ENCODE assay signal across 1 cellular context in genomic region chr3:135739755-135740154, GRCh38.
TF ChIP-seq lines count a peak whose summit lies in the region.

No MANE protein-coding gene starts in this region.

TF ChIP-seq in GM23338, 12 proteins besides CTCF, POLR2A, EP300 and RAD21 (continued from another document):
- TF ChIP-seq, protein P1, sequence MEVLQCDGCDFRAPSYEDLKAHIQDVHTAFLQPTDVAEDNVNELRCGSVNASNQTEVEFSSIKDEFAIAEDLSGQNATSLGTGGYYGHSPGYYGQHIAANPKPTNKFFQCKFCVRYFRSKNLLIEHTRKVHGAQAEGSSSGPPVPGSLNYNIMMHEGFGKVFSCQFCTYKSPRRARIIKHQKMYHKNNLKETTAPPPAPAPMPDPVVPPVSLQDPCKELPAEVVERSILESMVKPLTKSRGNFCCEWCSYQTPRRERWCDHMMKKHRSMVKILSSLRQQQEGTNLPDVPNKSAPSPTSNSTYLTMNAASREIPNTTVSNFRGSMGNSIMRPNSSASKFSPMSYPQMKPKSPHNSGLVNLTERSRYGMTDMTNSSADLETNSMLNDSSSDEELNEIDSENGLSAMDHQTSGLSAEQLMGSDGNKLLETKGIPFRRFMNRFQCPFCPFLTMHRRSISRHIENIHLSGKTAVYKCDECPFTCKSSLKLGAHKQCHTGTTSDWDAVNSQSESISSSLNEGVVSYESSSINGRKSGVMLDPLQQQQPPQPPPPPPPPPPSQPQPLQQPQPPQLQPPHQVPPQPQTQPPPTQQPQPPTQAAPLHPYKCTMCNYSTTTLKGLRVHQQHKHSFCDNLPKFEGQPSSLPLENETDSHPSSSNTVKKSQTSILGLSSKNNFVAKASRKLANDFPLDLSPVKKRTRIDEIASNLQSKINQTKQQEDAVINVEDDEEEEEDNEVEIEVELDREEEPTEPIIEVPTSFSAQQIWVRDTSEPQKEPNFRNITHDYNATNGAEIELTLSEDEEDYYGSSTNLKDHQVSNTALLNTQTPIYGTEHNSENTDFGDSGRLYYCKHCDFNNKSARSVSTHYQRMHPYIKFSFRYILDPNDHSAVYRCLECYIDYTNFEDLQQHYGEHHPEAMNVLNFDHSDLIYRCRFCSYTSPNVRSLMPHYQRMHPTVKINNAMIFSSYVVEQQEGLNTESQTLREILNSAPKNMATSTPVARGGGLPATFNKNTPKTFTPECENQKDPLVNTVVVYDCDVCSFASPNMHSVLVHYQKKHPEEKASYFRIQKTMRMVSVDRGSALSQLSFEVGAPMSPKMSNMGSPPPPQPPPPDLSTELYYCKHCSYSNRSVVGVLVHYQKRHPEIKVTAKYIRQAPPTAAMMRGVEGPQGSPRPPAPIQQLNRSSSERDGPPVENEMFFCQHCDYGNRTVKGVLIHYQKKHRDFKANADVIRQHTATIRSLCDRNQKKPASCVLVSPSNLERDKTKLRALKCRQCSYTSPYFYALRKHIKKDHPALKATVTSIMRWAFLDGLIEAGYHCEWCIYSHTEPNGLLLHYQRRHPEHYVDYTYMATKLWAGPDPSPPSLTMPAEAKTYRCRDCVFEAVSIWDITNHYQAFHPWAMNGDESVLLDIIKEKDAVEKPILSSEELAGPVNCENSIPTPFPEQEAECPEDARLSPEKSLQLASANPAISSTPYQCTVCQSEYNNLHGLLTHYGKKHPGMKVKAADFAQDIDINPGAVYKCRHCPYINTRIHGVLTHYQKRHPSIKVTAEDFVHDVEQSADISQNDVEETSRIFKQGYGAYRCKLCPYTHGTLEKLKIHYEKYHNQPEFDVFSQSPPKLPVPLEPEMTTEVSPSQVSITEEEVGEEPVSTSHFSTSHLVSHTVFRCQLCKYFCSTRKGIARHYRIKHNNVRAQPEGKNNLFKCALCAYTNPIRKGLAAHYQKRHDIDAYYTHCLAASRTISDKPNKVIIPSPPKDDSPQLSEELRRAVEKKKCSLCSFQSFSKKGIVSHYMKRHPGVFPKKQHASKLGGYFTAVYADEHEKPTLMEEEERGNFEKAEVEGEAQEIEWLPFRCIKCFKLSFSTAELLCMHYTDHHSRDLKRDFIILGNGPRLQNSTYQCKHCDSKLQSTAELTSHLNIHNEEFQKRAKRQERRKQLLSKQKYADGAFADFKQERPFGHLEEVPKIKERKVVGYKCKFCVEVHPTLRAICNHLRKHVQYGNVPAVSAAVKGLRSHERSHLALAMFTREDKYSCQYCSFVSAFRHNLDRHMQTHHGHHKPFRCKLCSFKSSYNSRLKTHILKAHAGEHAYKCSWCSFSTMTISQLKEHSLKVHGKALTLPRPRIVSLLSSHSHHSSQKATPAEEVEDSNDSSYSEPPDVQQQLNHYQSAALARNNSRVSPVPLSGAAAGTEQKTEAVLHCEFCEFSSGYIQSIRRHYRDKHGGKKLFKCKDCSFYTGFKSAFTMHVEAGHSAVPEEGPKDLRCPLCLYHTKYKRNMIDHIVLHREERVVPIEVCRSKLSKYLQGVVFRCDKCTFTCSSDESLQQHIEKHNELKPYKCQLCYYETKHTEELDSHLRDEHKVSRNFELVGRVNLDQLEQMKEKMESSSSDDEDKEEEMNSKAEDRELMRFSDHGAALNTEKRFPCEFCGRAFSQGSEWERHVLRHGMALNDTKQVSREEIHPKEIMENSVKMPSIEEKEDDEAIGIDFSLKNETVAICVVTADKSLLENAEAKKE (CRISPR knock-in tag; IDR thresholded peaks at IDR 0.05) = no peak
- TF ChIP-seq ZNF331 (CRISPR knock-in tag; IDR thresholded peaks at IDR 0.05; ENCODE audit: low read depth) (no peak), NANOG (IDR thresholded peaks at IDR 0.05; ENCODE audit: borderline replicate concordance) (no peak), EZH2 (IDR thresholded peaks at IDR 0.05; ENCODE audit: low read depth, unreplicated experiment) (no peak), EZH2phosphoT487 (IDR thresholded peaks at IDR 0.05; ENCODE audit: unreplicated experiment) (no peak), REST (IDR thresholded peaks at IDR 0.05; ENCODE audit: unreplicated experiment) (no peak), STAT1 (IDR thresholded peaks at IDR 0.05; ENCODE audit: unreplicated experiment) (no peak), JUNB (IDR thresholded peaks at IDR 0.05; ENCODE audit: unreplicated experiment) (no peak), ETS1 (IDR thresholded peaks at IDR 0.05) (no peak), ZNF114 (CRISPR knock-in tag; IDR thresholded peaks at IDR 0.05) (no peak), CREB1 (CRISPR knock-in tag; IDR thresholded peaks at IDR 0.05; ENCODE audit: low read depth) (no peak)
